ENCODE assay signal across 11 cellular contexts in the genomic region with DNA sequence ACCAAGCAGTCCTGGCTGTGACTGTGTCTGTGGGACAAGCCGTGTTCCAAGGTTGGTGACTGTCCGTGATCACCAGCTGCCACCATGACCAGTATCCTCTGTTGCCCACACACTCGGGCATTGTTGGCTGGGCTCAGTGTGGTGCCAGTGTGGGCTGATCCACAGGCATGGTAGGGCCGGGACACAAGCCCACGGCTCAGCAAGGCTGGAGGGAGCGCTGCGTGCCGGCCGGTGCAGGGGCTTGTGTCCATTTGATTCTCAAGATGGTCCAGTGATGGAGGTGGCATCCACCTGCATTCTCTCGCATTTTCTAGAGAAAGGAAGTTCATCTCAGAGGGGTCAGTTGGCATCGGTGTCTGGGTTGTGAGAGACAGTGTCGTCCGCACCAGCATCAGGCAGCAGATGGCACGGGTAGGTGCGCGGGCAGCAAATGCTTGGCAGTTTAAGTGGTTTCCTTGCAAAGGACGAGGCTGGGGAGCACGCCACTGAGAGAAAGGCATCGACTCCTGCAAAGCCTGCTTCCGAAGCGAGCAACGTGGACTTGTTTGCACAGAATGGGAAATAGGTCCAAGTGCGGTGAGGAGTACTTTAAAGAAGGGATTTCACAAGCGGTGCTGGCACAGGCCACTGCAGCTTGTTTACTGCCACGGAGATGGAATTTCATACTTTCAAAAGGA. TPM values are rescaled to one million over a fixed set of nuclear protein-coding genes. Genes with fewer than 3 reads are reported as not detected.
DNase-seq lines count a peak whose midpoint lies in the region; ATAC-seq and TF ChIP-seq lines count a peak whose summit lies in the region.
"Had no signal": no experiment of that assay in that cellular context is flagged by ENCODE, and none has a peak within 500 bp of the region (broad histone marks: within the 10 kb centered on the region; RNA-seq: fewer than 3 reads in every experiment).

No MANE protein-coding gene starts in this region.

- peaks cover 0 to 29% of the 10 kb centered on the region in 2 donors for H3K4me1 ChIP-seq in right atrium auricular region
- peaks cover 0 to 73% (median 61%) of the 10 kb centered on the region in 4 donors for H3K4me1 ChIP-seq in sigmoid colon

- intact Hi-C loops in sigmoid colon (cut with DNase I) = no loop called here

- no peaks in the 10 kb centered on the region for H3K27me3 ChIP-seq in right atrium auricular region
- no peaks in the 10 kb centered on the region for H3K27me3 ChIP-seq in sigmoid colon

- H3K4me1 Mint-ChIP-seq in activated CD8-positive, alpha-beta memory T cell treated with anti-CD3 and anti-CD28 coated beads, Interleukin-2, amount 10 ng/mL, durations not matched to agents 7 days and 5 days = peaks cover 5% of the 10 kb centered on the region

- H3K4me3 ChIP-seq in astrocyte of the spinal cord (ENCODE audit: low read depth, low read length) (no peak overlapping the region), right atrium auricular region (no peak overlapping the region), sigmoid colon (no peak overlapping the region)

- peak overlapping the region; percentile 11 to 43 for H3K27ac ChIP-seq in right atrium auricular region
- peak overlapping the region; percentile 82 to 90 (median 86) for H3K27ac ChIP-seq in sigmoid colon

- H3K36me3 ChIP-seq in right atrium auricular region = no peaks in the 10 kb centered on the region
- H3K36me3 ChIP-seq in sigmoid colon = no peaks in the 10 kb centered on the region

- DNase-seq in EL = peak; percentile 42
- DNase-seq in astrocyte of the spinal cord (ENCODE audit: low read depth, low spot score) = peak; percentile 29
- peak; percentile 87 for DNase-seq in right atrium auricular region (ENCODE audit: low spot score)
- peak; percentile 95 for DNase-seq in sigmoid colon
- no peak for DNase-seq in NCI-H526 treated with DMSO at 0.1 percent for 48 hours (lab: John Stamatoyannopoulos, UW)
- no peak for DNase-seq in NCI-H1930 (lab: John Stamatoyannopoulos, UW)
- no peak for DNase-seq in activated CD8-positive, alpha-beta memory T cell treated with anti-CD3 and anti-CD28 coated beads, Interleukin-2, amount 10 ng/mL, durations not matched to agents 7 days and 5 days
- DNase-seq: activated T-cell treated with anti-CD3 and anti-CD28 coated beads, Interleukin-2, amount 50 U/mL, for 4 hours; DMS79 had no signal

- no peak for TF ChIP-seq EP300 in sigmoid colon (IDR thresholded peaks at IDR 0.05)

- peaks cover 3% of the 10 kb centered on the region for H3K9me3 Mint-ChIP-seq in activated CD8-positive, alpha-beta memory T cell treated with anti-CD3 and anti-CD28 coated beads, Interleukin-2, amount 10 ng/mL, durations not matched to agents 7 days and 5 days (ENCODE audit: low read depth)
- H3K9me3 Mint-ChIP-seq: activated T-cell treated with anti-CD3 and anti-CD28 coated beads, Interleukin-2, amount 50 U/mL, for 4 hours; dendritic cell treated with granulocyte-macrophage colony-stimulating factor and Interleukin-4, amounts not matched to agents 40 ng/mL and 50 ng/mL, for 4 days had no signal

- in situ Hi-C loops in astrocyte of the spinal cord (cut with HindIII; ENCODE audit: low sequenced_read_pairs) = no loop called here

- H3K27me3 Mint-ChIP-seq in activated CD8-positive, alpha-beta memory T cell treated with anti-CD3 and anti-CD28 coated beads, Interleukin-2, amount 10 ng/mL, durations not matched to agents 7 days and 5 days = peaks cover 3% of the 10 kb centered on the region

- WGBS in sigmoid colon, 2 donors = 78 to 87% methylated on average over 25 of the region's 25 CpGs

- CTCF ChIA-PET in activated CD8-positive, alpha-beta memory T cell treated with anti-CD3 and anti-CD28 coated beads, Interleukin-2, amount 10 ng/mL, durations not matched to agents 7 days and 5 days (lab: Charles Lee) = no interaction called here

- peaks cover 1% of the 10 kb centered on the region for H3K36me3 Mint-ChIP-seq in activated CD8-positive, alpha-beta memory T cell treated with anti-CD3 and anti-CD28 coated beads, Interleukin-2, amount 10 ng/mL, durations not matched to agents 7 days and 5 days

- no peak overlapping the region for H3K27ac Mint-ChIP-seq in activated CD8-positive, alpha-beta memory T cell treated with anti-CD3 and anti-CD28 coated beads, Interleukin-2, amount 10 ng/mL, durations not matched to agents 7 days and 5 days
- H3K27ac Mint-ChIP-seq: dendritic cell treated with granulocyte-macrophage colony-stimulating factor and Interleukin-4, amounts not matched to agents 40 ng/mL and 50 ng/mL, for 4 days had no signal

- no peak for TF ChIP-seq POLR2A in sigmoid colon (IDR thresholded peaks at IDR 0.05)

- ATAC-seq in activated CD8-positive, alpha-beta memory T cell treated with anti-CD3 and anti-CD28 coated beads, Interleukin-2, amount 10 ng/mL, durations not matched to agents 7 days and 5 days = no peak
- ATAC-seq in GM21576 (IDR thresholded peaks at IDR 0.05; ENCODE audit: unreplicated experiment) = no peak
- ATAC-seq: activated T-cell treated with anti-CD3 and anti-CD28 coated beads, Interleukin-2, amount 50 U/mL, for 4 hours had no signal

- TF ChIP-seq CTCF in astrocyte of the spinal cord (IDR thresholded peaks at IDR 0.05; ENCODE audit: low read depth, low read length) (no peak), right atrium auricular region (IDR thresholded peaks at IDR 0.05) (no peak), sigmoid colon (IDR thresholded peaks at IDR 0.05) (no peak)

- no peaks in the 10 kb centered on the region for H3K9me3 ChIP-seq in right atrium auricular region
- H3K9me3 ChIP-seq in sigmoid colon = no peaks in the 10 kb centered on the region

- no peak overlapping the region for H3K4me3 Mint-ChIP-seq in activated CD8-positive, alpha-beta memory T cell treated with anti-CD3 and anti-CD28 coated beads, Interleukin-2, amount 10 ng/mL, durations not matched to agents 7 days and 5 days
- H3K4me3 Mint-ChIP-seq: activated T-cell treated with anti-CD3 and anti-CD28 coated beads, Interleukin-2, amount 50 U/mL, for 4 hours; dendritic cell treated with granulocyte-macrophage colony-stimulating factor and Interleukin-4, amounts not matched to agents 40 ng/mL and 50 ng/mL, for 4 days had no signal

RNA-seq across cellular contexts. Expression of gene TWIST2, which starts 20.9 kb away (rescaled TPM):
- 10 to 100 TPM in 1 of 2 donors, 1 to 10 TPM in 1; 6.2 to 26.1 TPM for total RNA-seq in right atrium auricular region
- 10 to 100 TPM; 53.9 to 92.2 (median 79.3) TPM for total RNA-seq in sigmoid colon
- 10 to 100 TPM in 1 of 3 donors, 1 to 10 TPM in 1, under 1 TPM in 1; 0.92 to 22.8 (median 3.8) TPM for polyA plus RNA-seq in sigmoid colon
- not detected for total RNA-seq in activated CD8-positive, alpha-beta memory T cell treated with anti-CD3 and anti-CD28 coated beads, Interleukin-2, amount 10 ng/mL, durations not matched to agents 7 days and 5 days
- total RNA-seq: activated T-cell treated with anti-CD3 and anti-CD28 coated beads, Interleukin-2, amount 50 U/mL, for 4 hours had no signal

Comparison
In these comparisons a context has a peak if more than half of its experiments do, and no peak if none do; other contexts are left out.
1. DNase-seq: peak in EL (single experiment), astrocyte of the spinal cord (single experiment), right atrium auricular region (single experiment) and sigmoid colon (single experiment); none in NCI-H526 treated with DMSO at 0.1 percent for 48 hours (single experiment), NCI-H1930 (0 of 2) and activated CD8-positive, alpha-beta memory T cell treated with anti-CD3 and anti-CD28 coated beads, Interleukin-2, amount 10 ng/mL, durations not matched to agents 7 days and 5 days (single experiment).
2. RNA of gene TWIST2, which starts 20.9 kb away (total RNA-seq): 53.9 to 92.2 TPM in sigmoid colon and 6.2 to 26.1 TPM in right atrium auricular region; not detected in activated CD8-positive, alpha-beta memory T cell treated with anti-CD3 and anti-CD28 coated beads, Interleukin-2, amount 10 ng/mL, durations not matched to agents 7 days and 5 days; every median in the first group is over 4 times any median in the second.